8 cellular contexts compared by ENCODE assay signal in the genomic region with DNA sequence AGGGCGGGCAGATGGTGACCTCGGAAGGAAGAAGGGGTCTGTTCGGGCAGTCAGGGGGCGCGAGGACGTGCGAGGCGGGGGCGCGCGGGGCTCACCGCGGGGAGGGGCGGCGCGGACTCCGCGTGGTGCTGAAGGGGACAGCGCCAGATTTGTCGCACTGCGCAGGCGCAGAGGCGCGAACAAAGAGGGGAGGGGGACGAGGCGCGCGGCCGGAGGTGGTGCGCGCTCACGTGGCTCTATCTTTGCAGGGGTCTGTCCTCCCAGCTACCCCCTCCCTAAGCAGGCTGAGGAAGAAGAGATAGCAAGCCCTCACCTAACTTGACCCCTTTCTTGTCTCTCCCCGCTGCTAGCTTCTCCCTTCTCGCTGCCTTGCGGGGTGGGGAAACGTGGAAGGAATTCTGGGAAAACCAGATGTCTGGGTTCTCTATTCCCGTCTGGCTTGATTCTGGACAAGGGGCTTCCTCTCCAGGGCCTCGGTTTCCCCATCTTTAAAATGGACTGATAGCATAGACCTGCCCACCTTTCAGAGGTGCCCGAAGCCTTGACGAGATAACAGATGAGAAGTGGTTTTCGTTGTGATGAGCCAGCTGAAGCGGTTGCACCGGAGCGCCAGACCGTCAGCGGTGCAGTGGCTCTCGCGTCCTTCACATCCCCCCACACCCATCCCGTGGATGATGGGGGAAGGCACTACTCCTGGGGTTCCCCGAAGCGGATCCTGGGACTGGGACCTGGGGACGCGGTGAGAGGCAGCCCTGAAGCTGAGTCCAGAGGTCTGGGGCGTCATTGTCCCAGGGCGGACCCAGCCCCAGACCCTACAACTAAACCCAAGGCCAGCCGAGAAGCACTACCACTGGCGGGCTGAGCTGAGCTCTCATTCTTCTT. TPM values are rescaled to one million over a fixed set of nuclear protein-coding genes. Genes with fewer than 3 reads are reported as not detected.
A peak's percentile ranks its signal among the peaks of the same experiment; 100 is the strongest.
DNase-seq lines count a peak whose midpoint lies in the region; ATAC-seq lines count a peak whose summit lies in the region.

No MANE protein-coding gene starts in this region.

- ATAC-seq in GM21619 (IDR thresholded peaks at IDR 0.05; ENCODE audit: unreplicated experiment) = no peak

- DNase-seq in NCI-H524 (lab: John Stamatoyannopoulos, UW) (peak; percentile 62 to 69), NCI-H524 treated with DMSO at 0.1 percent for 48 hours (lab: John Stamatoyannopoulos, UW) (no peak), NCI-H2171 (lab: John Stamatoyannopoulos, UW) (peak; percentile 75), dermis blood vessel endothelial cell (peak; percentile 51), lung microvascular endothelial cell (ENCODE audit: low read depth in 2 of 2) (peak; percentile 23 to 55)
- peak; percentile 76 for DNase-seq in activated CD4-positive, alpha-beta T cell treated with anti-CD3 and anti-CD28 coated beads for 48 hours
- DNase-seq in stimulated activated CD8-positive, alpha-beta memory T cell treated with anti-CD3 and anti-CD28 coated beads, Interleukin-7, amount 100 ng/mL, for 4 hours (ENCODE audit: low read depth in 2 of 2) = peak; percentile 34 to 58

RNA-seq across cellular contexts. Expression of gene FBXL15, which starts 0.8 kb away (rescaled TPM):
- total RNA-seq in dermis blood vessel endothelial cell = 9.7 and 12.6 TPM in 2 replicates
- 4.8 and 6.3 TPM in 2 replicates for total RNA-seq in lung microvascular endothelial cell

RNA-seq across cellular contexts. Expression of gene PSD, which starts 1.2 kb away (rescaled TPM):
- total RNA-seq in dermis blood vessel endothelial cell (0.23 and 0.34 TPM in 2 replicates), lung microvascular endothelial cell (under 0.01 and 0.60 TPM in 2 replicates)

RNA-seq across cellular contexts. Expression of gene CUEDC2, which starts 12.6 kb away (rescaled TPM):
- total RNA-seq in dermis blood vessel endothelial cell (48.5 and 51.2 TPM in 2 replicates), lung microvascular endothelial cell (32.9 and 36.3 TPM in 2 replicates)

RNA-seq across cellular contexts. Expression of gene NFKB2, which starts 24.3 kb away (rescaled TPM):
- total RNA-seq in dermis blood vessel endothelial cell (33.0 and 35.7 TPM in 2 replicates), lung microvascular endothelial cell (12.0 and 16.9 TPM in 2 replicates)

RNA-seq across cellular contexts. Expression of gene C10orf95, which starts 31.5 kb away (rescaled TPM):
- total RNA-seq in dermis blood vessel endothelial cell = 0.05 TPM in 1 of 2 replicates, not detected in the other
- 0.22 TPM in 1 of 2 replicates, not detected in the other for total RNA-seq in lung microvascular endothelial cell
